1 cellular context compared by ENCODE assay signal in the genomic region with DNA sequence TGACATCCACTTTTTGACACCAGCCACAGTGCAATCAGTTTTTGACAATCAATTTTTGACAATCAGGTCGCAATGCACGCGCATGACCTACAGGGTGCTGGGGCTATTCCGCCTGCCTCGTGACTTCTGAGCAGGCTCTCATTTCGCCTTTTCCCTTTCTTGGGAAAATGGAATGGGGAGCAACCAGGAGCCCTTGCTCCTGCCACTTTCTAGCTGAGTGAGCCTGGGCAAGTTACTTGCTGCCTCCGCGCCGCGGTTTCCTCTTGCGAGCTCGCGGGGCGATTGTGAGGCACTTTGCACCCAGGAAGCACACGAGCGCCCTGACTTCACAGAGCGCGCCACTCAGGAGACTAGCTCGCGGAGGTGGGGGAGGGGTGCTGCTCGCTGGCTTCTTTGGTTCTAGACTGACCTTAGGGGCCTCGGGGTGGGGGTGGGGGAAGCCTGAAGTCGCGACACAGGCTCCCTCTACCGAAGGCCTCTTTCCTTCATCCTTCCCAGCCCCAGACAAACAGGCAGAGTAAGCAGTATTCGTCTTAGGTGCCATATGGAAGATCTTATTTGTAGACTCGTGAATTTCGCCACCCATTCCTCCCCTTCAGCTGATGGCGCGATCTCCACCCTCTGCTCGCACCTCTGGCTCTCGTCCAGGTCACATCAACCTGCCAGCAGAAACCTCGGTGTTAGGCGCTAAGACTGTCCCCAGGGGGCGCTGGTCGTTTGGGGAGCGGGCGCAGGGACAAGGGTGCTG.
A peak's percentile ranks its signal among the peaks of the same experiment; 100 is the strongest.
TF ChIP-seq lines count a peak whose summit lies in the region.

No MANE protein-coding gene starts in this region.

TF ChIP-seq in WTC11, 78 proteins besides CTCF, POLR2A, EP300 and RAD21 (continued from another document):
- TF ChIP-seq NR2C2 (CRISPR knock-in tag; IDR thresholded peaks at IDR 0.05) (no peak), HMGXB4 (CRISPR knock-in tag; IDR thresholded peaks at IDR 0.05) (peak; percentile 3; the same call in 1 of the 2 replicates), EMX1 (CRISPR knock-in tag; IDR thresholded peaks at IDR 0.05) (no peak), FOXP1 (CRISPR knock-in tag; IDR thresholded peaks at IDR 0.05; ENCODE audit: borderline replicate concordance) (0 out of 2 replicates have a peak, but pooled peaks have one; percentile 39)
- TF ChIP-seq, protein P1, sequence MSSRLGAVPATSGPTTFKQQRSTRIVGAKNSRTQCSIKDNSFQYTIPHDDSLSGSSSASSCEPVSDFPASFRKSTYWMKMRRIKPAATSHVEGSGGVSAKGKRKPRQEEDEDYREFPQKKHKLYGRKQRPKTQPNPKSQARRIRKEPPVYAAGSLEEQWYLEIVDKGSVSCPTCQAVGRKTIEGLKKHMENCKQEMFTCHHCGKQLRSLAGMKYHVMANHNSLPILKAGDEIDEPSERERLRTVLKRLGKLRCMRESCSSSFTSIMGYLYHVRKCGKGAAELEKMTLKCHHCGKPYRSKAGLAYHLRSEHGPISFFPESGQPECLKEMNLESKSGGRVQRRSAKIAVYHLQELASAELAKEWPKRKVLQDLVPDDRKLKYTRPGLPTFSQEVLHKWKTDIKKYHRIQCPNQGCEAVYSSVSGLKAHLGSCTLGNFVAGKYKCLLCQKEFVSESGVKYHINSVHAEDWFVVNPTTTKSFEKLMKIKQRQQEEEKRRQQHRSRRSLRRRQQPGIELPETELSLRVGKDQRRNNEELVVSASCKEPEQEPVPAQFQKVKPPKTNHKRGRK (CRISPR knock-in tag; IDR thresholded peaks at IDR 0.05; ENCODE audit: borderline replicate concordance), result no peak
